Comparison of ENCODE assay signal across 27 cellular contexts in genomic region chr21:35441868-35442582, GRCh38.
DNase-seq lines count a peak whose midpoint lies in the region; ATAC-seq, FAIRE-seq and TF ChIP-seq lines count a peak whose summit lies in the region.
"Had no signal": no experiment of that assay in that cellular context is flagged by ENCODE, and none has a peak within 500 bp of the region (broad histone marks: within the 10 kb centered on the region; RNA-seq: fewer than 3 reads in every experiment).

No MANE protein-coding gene starts in this region.

- FAIRE-seq in urothelium cell line (lab: Jason Lieb, UNC), result peak; percentile 67
- FAIRE-seq: D721Med, endothelial cell of umbilical vein, G401.6, TTC549 had no signal

- TF ChIP-seq CTCF in mammary epithelial cell (conservative IDR thresholded peaks at IDR 0.05 in 1 of 2, IDR thresholded peaks at IDR 0.05 in 1 of 2; ENCODE audit: extremely low read depth in 1 of 2, insufficient read depth in 1 of 2, low read depth in 1 of 2, low read length in 2 of 2) (peak; percentile 17 to 21), MCF 10A (IDR thresholded peaks at IDR 0.05; ENCODE audit: unreplicated experiment) (no peak), fibroblast of pulmonary artery (IDR thresholded peaks at IDR 0.05; ENCODE audit: low read length, missing control alignments) (peak; percentile 18)

- no peaks in the 10 kb centered on the region for H3K4me1 ChIP-seq in mammary epithelial cell (ENCODE audit: insufficient read depth, low read length)
- H3K4me1 ChIP-seq: gastroesophageal sphincter had no signal

- CTCF ChIA-PET in mammary epithelial cell (lab: Charles Lee; ENCODE audit: low non-redundant PET) (interaction anchor here (0.7 kb wide), 1 partner anchor 309 kb away, joined by 6 read pairs; no protein-coding TSS in a partner anchor), MCF 10A (lab: Yijun Ruan, JAX) (no interaction called here), T-cell (lab: Charles Lee) (no interaction called here)

- dilution Hi-C loops in mammary epithelial cell (cut with HindIII; ENCODE audit: low sequenced_read_pairs), result no loop called here

- H3K27ac Mint-ChIP-seq in MCF 10A (ENCODE audit: low read depth, unreplicated experiment) (no peak overlapping the region), T-cell (no peak overlapping the region)
- H3K27ac Mint-ChIP-seq: activated CD4-positive, alpha-beta T cell treated with anti-CD3 and anti-CD28 coated beads, Interleukin-2, amount 10 ng/mL, durations not matched to agents 24 days and 14 days; activated CD8-positive, alpha-beta memory T cell treated with anti-CD3 and anti-CD28 coated beads, Interleukin-2, amount 10 ng/mL, durations not matched to agents 7 days and 5 days; activated naive CD8-positive, alpha-beta T cell treated with anti-CD3 and anti-CD28 coated beads, Interleukin-2, amount 10 ng/mL, durations not matched to agents 7 days and 5 days; activated T-helper 17 cell treated with anti-CD3 and anti-CD28 coated beads, Interleukin-2, amount 50 U/mL, for 72 hours; dendritic cell treated with granulocyte-macrophage colony-stimulating factor and Interleukin-4, amounts not matched to agents 40 ng/mL and 50 ng/mL, for 4 days; natural killer cell; stimulated activated memory B cell treated with anti-CD40 and anti-IgM and Interleukin-4, amounts not matched to agents 10 μg/mL and 1 μg/mL and 100 μg/mL, for 72 hours had no signal

- H3K9me3 Mint-ChIP-seq in MCF 10A (ENCODE audit: unreplicated experiment) (no peaks in the 10 kb centered on the region), T-cell (no peaks in the 10 kb centered on the region)
- H3K9me3 Mint-ChIP-seq: activated CD4-positive, alpha-beta T cell treated with anti-CD3 and anti-CD28 coated beads, Interleukin-2, amount 10 ng/mL, durations not matched to agents 24 days and 14 days; activated T-helper 17 cell treated with anti-CD3 and anti-CD28 coated beads, Interleukin-2, amount 50 U/mL, for 72 hours; dendritic cell treated with granulocyte-macrophage colony-stimulating factor and Interleukin-4, amounts not matched to agents 40 ng/mL and 50 ng/mL, for 4 days; natural killer cell; stimulated activated memory B cell treated with anti-CD40 and anti-IgM and Interleukin-4, amounts not matched to agents 10 μg/mL and 1 μg/mL and 100 μg/mL, for 72 hours had no signal

- POLR2A ChIA-PET in MCF 10A (lab: Yijun Ruan, JAX), result no interaction called here
- POLR2A ChIA-PET in T-cell (lab: Charles Lee), result interaction anchor here in 1 of 2 donors (0.6 kb wide), 1 partner anchor 736 kb away, joined by 4 read pairs; no protein-coding TSS in a partner anchor

- BruUV-seq in mammary epithelial cell (replicated peaks; lab: Mats Ljungman, UMichigan) (no TSS peak), MCF 10A (replicated peaks; lab: Mats Ljungman, UMichigan) (no TSS peak)

- in situ Hi-C loops in mammary epithelial cell (cut with MboI; ENCODE audit: low sequenced_read_pairs in 2 of 2), result no loop called here

- H3K9ac ChIP-seq in mammary epithelial cell (ENCODE audit: insufficient read depth, low read length), result no peak overlapping the region
- H3K9ac ChIP-seq: BLaER1 treated with 17β-estradiol and CSF1 and Interleukin-3, amounts not matched to agents 10 nM and 100 nM had no signal

- H3K4me3 Mint-ChIP-seq in MCF 10A (ENCODE audit: unreplicated experiment) (no peak overlapping the region), T-cell (no peak overlapping the region)
- H3K4me3 Mint-ChIP-seq: activated CD4-positive, alpha-beta T cell treated with anti-CD3 and anti-CD28 coated beads, Interleukin-2, amount 10 ng/mL, durations not matched to agents 24 days and 14 days; activated CD8-positive, alpha-beta memory T cell treated with anti-CD3 and anti-CD28 coated beads, Interleukin-2, amount 10 ng/mL, durations not matched to agents 7 days and 5 days; activated naive CD8-positive, alpha-beta T cell treated with anti-CD3 and anti-CD28 coated beads, Interleukin-2, amount 10 ng/mL, durations not matched to agents 7 days and 5 days; activated T-helper 17 cell treated with anti-CD3 and anti-CD28 coated beads, Interleukin-2, amount 50 U/mL, for 72 hours; dendritic cell treated with granulocyte-macrophage colony-stimulating factor and Interleukin-4, amounts not matched to agents 40 ng/mL and 50 ng/mL, for 4 days; natural killer cell; stimulated activated memory B cell treated with anti-CD40 and anti-IgM and Interleukin-4, amounts not matched to agents 10 μg/mL and 1 μg/mL and 100 μg/mL, for 72 hours had no signal

- ATAC-seq in T-cell (replicated peaks in 1 of 4), result peak in 3 of 4 experiments; percentile 46 to 81 (median 60)
- ATAC-seq: activated CD8-positive, alpha-beta memory T cell treated with anti-CD3 and anti-CD28 coated beads, Interleukin-2, amount 10 ng/mL, durations not matched to agents 7 days and 5 days; activated T-helper 17 cell treated with anti-CD3 and anti-CD28 coated beads, Interleukin-2, amount 50 U/mL, for 72 hours; gastroesophageal sphincter; natural killer cell; stimulated activated memory B cell treated with anti-CD40 and anti-IgM and Interleukin-4, amounts not matched to agents 10 μg/mL and 1 μg/mL and 100 μg/mL, for 72 hours had no signal

- H3K36me3 Mint-ChIP-seq in MCF 10A (ENCODE audit: insufficient read depth, unreplicated experiment), result no peaks in the 10 kb centered on the region
- H3K36me3 Mint-ChIP-seq in T-cell, result no peaks in the 10 kb centered on the region
- H3K36me3 Mint-ChIP-seq: activated CD8-positive, alpha-beta memory T cell treated with anti-CD3 and anti-CD28 coated beads, Interleukin-2, amount 10 ng/mL, durations not matched to agents 7 days and 5 days; activated naive CD8-positive, alpha-beta T cell treated with anti-CD3 and anti-CD28 coated beads, Interleukin-2, amount 10 ng/mL, durations not matched to agents 7 days and 5 days; natural killer cell; stimulated activated memory B cell treated with anti-CD40 and anti-IgM and Interleukin-4, amounts not matched to agents 10 μg/mL and 1 μg/mL and 100 μg/mL, for 72 hours had no signal

- H3K4me3 ChIP-seq in mammary epithelial cell (replicated peaks in 1 of 3; ENCODE audit: insufficient read depth in 1 of 3, low read depth in 2 of 3, low read length in 3 of 3), result no peak overlapping the region
- no peak overlapping the region for H3K4me3 ChIP-seq in fibroblast of pulmonary artery (replicated peaks; ENCODE audit: low read depth, low read length)
- H3K4me3 ChIP-seq: BLaER1 treated with 17β-estradiol and CSF1 and Interleukin-3, amounts not matched to agents 10 nM and 100 nM; gastroesophageal sphincter; testis had no signal

- intact Hi-C loops in mammary epithelial cell (cut with micrococcal nuclease) (no loop called here), MCF 10A (cut with micrococcal nuclease) (no loop called here)

- H3K9me3 ChIP-seq in mammary epithelial cell (replicated peaks; ENCODE audit: insufficient read depth, low read length), result no peaks in the 10 kb centered on the region
- H3K9me3 ChIP-seq: BLaER1 treated with 17β-estradiol and CSF1 and Interleukin-3, amounts not matched to agents 10 nM and 100 nM; gastroesophageal sphincter; testis had no signal

- DNase-seq in mammary epithelial cell (no peak), MCF 10A (ENCODE audit: unreplicated experiment) (no peak), T-cell (peak in 5 of 34 experiments; percentile 2 to 26 (median 7)), fibroblast of pulmonary artery (ENCODE audit: low read depth) (no peak), urothelium cell line (ENCODE audit: low spot score) (no peak), COLO829 (ENCODE audit: low spot score) (no peak), NCI-H1105 treated with DMSO at 0.1 percent for 48 hours (lab: John Stamatoyannopoulos, UW) (no peak), NCI-H446 treated with DMSO at 0.1 percent for 48 hours (lab: John Stamatoyannopoulos, UW) (no peak)
- DNase-seq: activated CD4-positive, alpha-beta T cell treated with anti-CD3 and anti-CD28 coated beads, Interleukin-2, amount 10 ng/mL, durations not matched to agents 24 days and 14 days; activated CD8-positive, alpha-beta memory T cell treated with anti-CD3 and anti-CD28 coated beads, Interleukin-2, amount 10 ng/mL, durations not matched to agents 7 days and 5 days; activated naive CD8-positive, alpha-beta T cell treated with anti-CD3 and anti-CD28 coated beads, Interleukin-2, amount 10 ng/mL, durations not matched to agents 7 days and 5 days; KG1; kidney glomerular epithelial cell; natural killer cell; NCI-H2107; NCI-H524; posterior cingulate gyrus; testis had no signal

- H3K27me3 ChIP-seq in mammary epithelial cell (ENCODE audit: insufficient read depth, low read length), result no peaks in the 10 kb centered on the region
- H3K27me3 ChIP-seq: BLaER1 treated with 17β-estradiol and CSF1 and Interleukin-3, amounts not matched to agents 10 nM and 100 nM; gastroesophageal sphincter; testis had no signal

- H2AFZ ChIP-seq in mammary epithelial cell (ENCODE audit: low read depth, low read length), result no peak overlapping the region

- no peak overlapping the region for H3K27ac ChIP-seq in mammary epithelial cell (ENCODE audit: insufficient read depth, low read depth, low read length)
- H3K27ac ChIP-seq: BLaER1 treated with 17β-estradiol and CSF1 and Interleukin-3, amounts not matched to agents 10 nM and 100 nM; gastroesophageal sphincter; testis had no signal

- H3K27me3 Mint-ChIP-seq in MCF 10A (ENCODE audit: insufficient read depth, unreplicated experiment) (peaks cover 58% of the 10 kb centered on the region), T-cell (peaks cover 0 to 20% of the 10 kb centered on the region in 2 donors)
- H3K27me3 Mint-ChIP-seq: stimulated activated memory B cell treated with anti-CD40 and anti-IgM and Interleukin-4, amounts not matched to agents 10 μg/mL and 1 μg/mL and 100 μg/mL, for 72 hours had no signal

- no peaks in the 10 kb centered on the region for H3K36me3 ChIP-seq in mammary epithelial cell (ENCODE audit: insufficient read depth, low read length)
- H3K36me3 ChIP-seq: BLaER1 treated with 17β-estradiol and CSF1 and Interleukin-3, amounts not matched to agents 10 nM and 100 nM; gastroesophageal sphincter had no signal

- no peak overlapping the region for H3K4me2 ChIP-seq in mammary epithelial cell (ENCODE audit: insufficient read depth, low read depth, low read length)
- H3K4me2 ChIP-seq: BLaER1 treated with 17β-estradiol and CSF1 and Interleukin-3, amounts not matched to agents 10 nM and 100 nM had no signal

- 94% methylated on average over 4 of the region's 4 CpGs for WGBS in mammary epithelial cell (ENCODE audit: low coverage, missing lambda C conversion rate)

- H4K20me1 ChIP-seq in mammary epithelial cell (ENCODE audit: insufficient read depth, low read length), result no peaks in the 10 kb centered on the region
- H4K20me1 ChIP-seq: BLaER1 treated with 17β-estradiol and CSF1 and Interleukin-3, amounts not matched to agents 10 nM and 100 nM had no signal

- H3K79me2 ChIP-seq in mammary epithelial cell (ENCODE audit: insufficient read depth, low read length), result no peaks in the 10 kb centered on the region

- H3K4me1 Mint-ChIP-seq in MCF 10A (ENCODE audit: insufficient read depth, unreplicated experiment), result no peaks in the 10 kb centered on the region
- H3K4me1 Mint-ChIP-seq in T-cell, result peaks cover 16 to 28% (median 26%) of the 10 kb centered on the region in 3 donors
- H3K4me1 Mint-ChIP-seq: activated T-helper 17 cell treated with anti-CD3 and anti-CD28 coated beads, Interleukin-2, amount 50 U/mL, for 72 hours had no signal
